In genomic region chr19:919157-920050, GRCh38 we compare ENCODE assay signal across 8 cellular contexts. TPM values are rescaled to one million over a fixed set of nuclear protein-coding genes. Genes with fewer than 3 reads are reported as not detected.
DNase-seq lines count a peak whose midpoint lies in the region; ATAC-seq and TF ChIP-seq lines count a peak whose summit lies in the region.

No MANE protein-coding gene starts in this region.

- CTCF ChIA-PET in CD4-positive, alpha-beta memory T cell (lab: Charles Lee; ENCODE audit: partially characterized antibody), result interaction anchor here (0.5 to 8.2 kb wide), 7 partner anchors 11 to 275 kb away, joined by 3 to 119 read pairs (median 7); partner anchors contain the start of gene WDR18
- CTCF ChIA-PET in activated CD4-positive, alpha-beta memory T cell treated with anti-CD3 and anti-CD28 coated beads for 36 hours (lab: Charles Lee), result interaction anchor here (0.9 to 8.3 kb wide), 3 partner anchors 56 to 273 kb away, joined by 3 to 189 read pairs (median 33); partner anchors contain the start of gene WDR18
- CTCF ChIA-PET in GM10248 (lab: Yijun Ruan, JAX), result interaction anchor here (0.9 to 7.1 kb wide), 8 partner anchors 12 to 326 kb away, joined by 3 to 136 read pairs (median 6); partner anchors contain the start of gene WDR18

- no peaks in the 10 kb centered on the region for H3K9me3 ChIP-seq in CD4-positive, alpha-beta memory T cell (ENCODE audit: control insufficient read depth in 1 of 2, low read length in 2 of 2)
- H3K9me3 ChIP-seq in lower lobe of right lung, result no peaks in the 10 kb centered on the region

- H3K27ac ChIP-seq in CD4-positive, alpha-beta memory T cell (ENCODE audit: low read depth, low read length), result peak overlapping the region; percentile 31
- no peak overlapping the region for H3K27ac ChIP-seq in lower lobe of right lung
- no peak overlapping the region for H3K27ac ChIP-seq in brain microvascular endothelial cell

- peak overlapping the region in 1 of 7 donors; percentile 96 for H3K27ac Mint-ChIP-seq in CD4-positive, alpha-beta memory T cell
- H3K27ac Mint-ChIP-seq in IgD-negative memory B cell, result peak overlapping the region in 2 of 3 donors; percentile 80 to 97
- no peak overlapping the region for H3K27ac Mint-ChIP-seq in activated CD4-positive, alpha-beta memory T cell treated with anti-CD3 and anti-CD28 coated beads for 36 hours

- H3K4me3 Mint-ChIP-seq in CD4-positive, alpha-beta memory T cell, result peak overlapping the region; percentile 35 to 78 (median 52)
- H3K4me3 Mint-ChIP-seq in IgD-negative memory B cell, result peak overlapping the region; percentile 72 to 88 (median 78)
- peak overlapping the region; percentile 66 for H3K4me3 Mint-ChIP-seq in activated CD4-positive, alpha-beta memory T cell treated with anti-CD3 and anti-CD28 coated beads for 36 hours

- H3K36me3 Mint-ChIP-seq in CD4-positive, alpha-beta memory T cell, result peaks cover 0 to 3% of the 10 kb centered on the region in 2 donors
- no peaks in the 10 kb centered on the region for H3K36me3 Mint-ChIP-seq in IgD-negative memory B cell
- no peaks in the 10 kb centered on the region for H3K36me3 Mint-ChIP-seq in activated CD4-positive, alpha-beta memory T cell treated with anti-CD3 and anti-CD28 coated beads for 36 hours

- POLR2A ChIA-PET in CD4-positive, alpha-beta memory T cell (lab: Charles Lee; ENCODE audit: partially characterized antibody), result interaction anchor here (0.9 to 7.9 kb wide), 16 partner anchors 11 to 295 kb away, joined by 3 to 88 read pairs (median 5); partner anchors contain the start of genes MED16, RNU6-9 and WDR18
- POLR2A ChIA-PET in activated CD4-positive, alpha-beta memory T cell treated with anti-CD3 and anti-CD28 coated beads for 36 hours (lab: Charles Lee), result interaction anchor here (0.5 to 1.7 kb wide), 4 partner anchors 11 to 246 kb away, joined by 5 to 6 read pairs (median 6); partner anchors contain the start of genes MED16, RNU6-2 and RNU6-9
- POLR2A ChIA-PET in GM10248 (lab: Yijun Ruan, JAX), result no interaction called here

- peak in 4 of 5 donors; percentile 51 to 64 (median 54) for DNase-seq in CD4-positive, alpha-beta memory T cell
- DNase-seq in activated CD4-positive, alpha-beta memory T cell treated with anti-CD3 and anti-CD28 coated beads for 36 hours, result peak; percentile 63
- DNase-seq in lower lobe of right lung (no peak), GM10248 (ENCODE audit: extremely low spot score) (no peak), brain microvascular endothelial cell (no peak)

- H3K4me1 ChIP-seq in CD4-positive, alpha-beta memory T cell (ENCODE audit: insufficient read depth, low read length), result peaks cover 46% of the 10 kb centered on the region
- H3K4me1 ChIP-seq in lower lobe of right lung, result peaks cover 41% of the 10 kb centered on the region

- peaks cover 0 to 6% of the 10 kb centered on the region in 2 donors for H3K27me3 Mint-ChIP-seq in CD4-positive, alpha-beta memory T cell
- no peaks in the 10 kb centered on the region for H3K27me3 Mint-ChIP-seq in IgD-negative memory B cell
- no peaks in the 10 kb centered on the region for H3K27me3 Mint-ChIP-seq in activated CD4-positive, alpha-beta memory T cell treated with anti-CD3 and anti-CD28 coated beads for 36 hours

- no peaks in the 10 kb centered on the region for H3K27me3 ChIP-seq in CD4-positive, alpha-beta memory T cell (ENCODE audit: insufficient read depth, low read length)
- H3K27me3 ChIP-seq in lower lobe of right lung (ENCODE audit: low read depth), result peaks cover 57% of the 10 kb centered on the region
- H3K27me3 ChIP-seq in brain microvascular endothelial cell (replicated peaks), result peaks cover 31% of the 10 kb centered on the region

- intact Hi-C loops in CD4-positive, alpha-beta memory T cell (cut with micrococcal nuclease), result loop anchor here (5.0 to 10.0 kb wide), 2 partner anchors 175 to 273 kb away; partner anchors contain the start of gene POLR2E
- intact Hi-C loops in activated CD4-positive, alpha-beta memory T cell treated with anti-CD3 and anti-CD28 coated beads for 36 hours (cut with micrococcal nuclease), result loop anchor here (1.0 to 10.0 kb wide), 7 partner anchors 57 to 321 kb away; partner anchors contain the start of genes ATP5F1D, GPX4, RNF126 and RNU6-2
- intact Hi-C loops in lower lobe of right lung (cut with DNase I), result loop anchor here (5.0 kb wide), 1 partner anchor 63 kb away; the partner anchor contains the start of gene WDR18

- H3K4me1 Mint-ChIP-seq in CD4-positive, alpha-beta memory T cell, result peaks cover 9 to 31% (median 22%) of the 10 kb centered on the region in 4 donors
- H3K4me1 Mint-ChIP-seq in IgD-negative memory B cell, result peaks cover 9 to 15% (median 13%) of the 10 kb centered on the region in 3 donors
- peaks cover 23% of the 10 kb centered on the region for H3K4me1 Mint-ChIP-seq in activated CD4-positive, alpha-beta memory T cell treated with anti-CD3 and anti-CD28 coated beads for 36 hours (ENCODE audit: low read depth)

- ATAC-seq in lower lobe of right lung (peak; percentile 2), HG03135 (IDR thresholded peaks at IDR 0.05; ENCODE audit: unreplicated experiment) (no peak), HG02885 (IDR thresholded peaks at IDR 0.05; ENCODE audit: poor library complexity, unreplicated experiment) (no peak)

- TF ChIP-seq CTCF in lower lobe of right lung (IDR thresholded peaks at IDR 0.05) (no peak), GM10248 (IDR thresholded peaks at IDR 0.05; ENCODE audit: control extremely low read depth, extremely low read depth, low read depth, missing control alignments) (no peak), brain microvascular endothelial cell (IDR thresholded peaks at IDR 0.05; ENCODE audit: low read depth, low read length, missing control alignments) (no peak)

- no peaks in the 10 kb centered on the region for H3K36me3 ChIP-seq in CD4-positive, alpha-beta memory T cell (ENCODE audit: insufficient read depth, low read length)
- H3K36me3 ChIP-seq in lower lobe of right lung, result no peaks in the 10 kb centered on the region
- no peaks in the 10 kb centered on the region for H3K36me3 ChIP-seq in brain microvascular endothelial cell (replicated peaks)

- in situ Hi-C loops in brain microvascular endothelial cell (cut with HindIII; ENCODE audit: low pct_ligation_motif_present, low sequenced_read_pairs), result no loop called here

- H3K9me3 Mint-ChIP-seq in CD4-positive, alpha-beta memory T cell, result peaks cover 0 to 5% (median 0%) of the 10 kb centered on the region in 8 donors
- H3K9me3 Mint-ChIP-seq in IgD-negative memory B cell, result no peaks in the 10 kb centered on the region
- no peaks in the 10 kb centered on the region for H3K9me3 Mint-ChIP-seq in activated CD4-positive, alpha-beta memory T cell treated with anti-CD3 and anti-CD28 coated beads for 36 hours

- H3K4me3 ChIP-seq in CD4-positive, alpha-beta memory T cell (ENCODE audit: low read length in 2 of 2), result peak overlapping the region in 1 of 2 donors; percentile 51
- H3K4me3 ChIP-seq in lower lobe of right lung (peak overlapping the region; percentile 39), brain microvascular endothelial cell (ENCODE audit: low read depth, low read length) (no peak overlapping the region)

RNA-seq across cellular contexts. Expression of gene KISS1R, which starts 2.3 kb away (rescaled TPM):
- total RNA-seq in CD4-positive, alpha-beta memory T cell, result 1 to 10 TPM in 1 of 2 experiments, under 1 TPM in 1; 0.79 to 1.2 TPM
- under 1 TPM; 0.59 TPM for polyA plus RNA-seq in CD4-positive, alpha-beta memory T cell
- polyA plus RNA-seq in IgD-negative memory B cell, result 3.9 TPM
- 10 to 100 TPM in 1 of 2 experiments, 1 to 10 TPM in 1; 9.9 to 10.6 TPM for total RNA-seq in activated CD4-positive, alpha-beta memory T cell treated with anti-CD3 and anti-CD28 coated beads for 36 hours
- not detected for total RNA-seq in lower lobe of right lung

RNA-seq across cellular contexts. Expression of gene R3HDM4, which starts 6.4 kb away (rescaled TPM):
- 100 to 1,000 TPM; 153 to 160 TPM for total RNA-seq in CD4-positive, alpha-beta memory T cell
- polyA plus RNA-seq in CD4-positive, alpha-beta memory T cell, result 100 to 1,000 TPM; 203 to 230 TPM
- polyA plus RNA-seq in IgD-negative memory B cell, result 322 TPM
- 10 to 100 TPM; 80.4 to 81.4 TPM for total RNA-seq in activated CD4-positive, alpha-beta memory T cell treated with anti-CD3 and anti-CD28 coated beads for 36 hours
- 46.0 TPM for total RNA-seq in lower lobe of right lung

RNA-seq across cellular contexts. Expression of gene ARID3A, which starts 6.4 kb away (rescaled TPM):
- 1 to 10 TPM; 9.2 to 9.6 TPM for total RNA-seq in CD4-positive, alpha-beta memory T cell
- 1 to 10 TPM in 1 of 2 donors, under 1 TPM in 1; 0.27 to 1.1 TPM for polyA plus RNA-seq in CD4-positive, alpha-beta memory T cell
- 4.2 TPM for polyA plus RNA-seq in IgD-negative memory B cell
- total RNA-seq in activated CD4-positive, alpha-beta memory T cell treated with anti-CD3 and anti-CD28 coated beads for 36 hours, result 10 to 100 TPM; 28.5 to 30.6 TPM
- total RNA-seq in lower lobe of right lung, result 16.9 TPM

RNA-seq across cellular contexts. Expression of gene RNU6-9, which starts 26.1 kb away (rescaled TPM):
- total RNA-seq in CD4-positive, alpha-beta memory T cell, result not detected
- polyA plus RNA-seq in CD4-positive, alpha-beta memory T cell, result not detected
- not detected for polyA plus RNA-seq in IgD-negative memory B cell
- not detected for total RNA-seq in activated CD4-positive, alpha-beta memory T cell treated with anti-CD3 and anti-CD28 coated beads for 36 hours
- not detected for total RNA-seq in lower lobe of right lung

RNA-seq across cellular contexts. Expression of gene MED16, which starts 26.4 kb away (rescaled TPM):
- 10 to 100 TPM; 68.3 to 71.7 TPM for total RNA-seq in CD4-positive, alpha-beta memory T cell
- polyA plus RNA-seq in CD4-positive, alpha-beta memory T cell, result 100 to 1,000 TPM in 1 of 2 donors, 10 to 100 TPM in 1; 48.6 to 125 TPM
- polyA plus RNA-seq in IgD-negative memory B cell, result 138 TPM
- total RNA-seq in activated CD4-positive, alpha-beta memory T cell treated with anti-CD3 and anti-CD28 coated beads for 36 hours, result 10 to 100 TPM; 58.9 to 62.7 TPM
- 46.1 TPM for total RNA-seq in lower lobe of right lung

Comparison
In these comparisons a context has a peak if more than half of its experiments do, and no peak if none do; other contexts are left out.
1. DNase-seq: peak in CD4-positive, alpha-beta memory T cell (4 of 5) and activated CD4-positive, alpha-beta memory T cell treated with anti-CD3 and anti-CD28 coated beads for 36 hours (single experiment); none in lower lobe of right lung (single experiment), GM10248 (single experiment) and brain microvascular endothelial cell (single experiment).
2. ATAC-seq: peak in lower lobe of right lung (2 of 2); none in HG03135 (single experiment) and HG02885 (single experiment).
3. Peak in every context shown above with its lines, with median percentiles within 50 percentile points of each other: H3K4me3 Mint-ChIP-seq.